ENCODE assay signal across 1 cellular context in genomic region chr11:2265854-2266585, GRCh38.
TF ChIP-seq lines count a peak whose summit lies in the region.

No MANE protein-coding gene starts in this region.

TF ChIP-seq in GM12878, 131 proteins besides CTCF, POLR2A, EP300 and RAD21:
- TF ChIP-seq RELA (IDR thresholded peaks at IDR 0.05; ENCODE audit: borderline replicate concordance, partially characterized antibody) = no peak
- no peak for TF ChIP-seq SREBF2 (IDR thresholded peaks at IDR 0.05; ENCODE audit: low read length)
- no peak for TF ChIP-seq SP1 (IDR thresholded peaks at IDR 0.05; ENCODE audit: low read depth, low read length)
- no peak for TF ChIP-seq NR2C1 (IDR thresholded peaks at IDR 0.05)
- no peak for TF ChIP-seq E4F1 (IDR thresholded peaks at IDR 0.05; ENCODE audit: borderline replicate concordance, partially characterized antibody)
- TF ChIP-seq LARP7 (IDR thresholded peaks at IDR 0.05) = no peak
- no peak for TF ChIP-seq REST (IDR thresholded peaks at IDR 0.05; ENCODE audit: low read depth, low read length)
- TF ChIP-seq SREBF1 (IDR thresholded peaks at IDR 0.05; ENCODE audit: low read length) = no peak
- no peak for TF ChIP-seq KDM1A (IDR thresholded peaks at IDR 0.05; ENCODE audit: borderline replicate concordance)
- TF ChIP-seq MTA2 (IDR thresholded peaks at IDR 0.05; ENCODE audit: low read depth) = no peak
- no peak for TF ChIP-seq ATF3 (IDR thresholded peaks at IDR 0.05; ENCODE audit: borderline replicate concordance, extremely low read depth, low read depth, low read length)
- TF ChIP-seq ETV6 (conservative IDR thresholded peaks at IDR 0.05 in 1 of 2, IDR thresholded peaks at IDR 0.05 in 1 of 2; ENCODE audit: borderline replicate concordance in 1 of 2, low read depth in 1 of 2) = no peak
- TF ChIP-seq ASH2L (IDR thresholded peaks at IDR 0.05; ENCODE audit: borderline replicate concordance, low read depth) = no peak
- TF ChIP-seq KAT2A (conservative IDR thresholded peaks at IDR 0.05; ENCODE audit: control insufficient read depth, low read depth, low read length) = no peak
